ENCODE assay signal across 19 cellular contexts in genomic region chr1:229874609-229875008, GRCh38.
DNase-seq lines count a peak whose midpoint lies in the region; ATAC-seq and TF ChIP-seq lines count a peak whose summit lies in the region.
"Had no signal": no experiment of that assay in that cellular context is flagged by ENCODE, and none has a peak within 500 bp of the region (broad histone marks: within the 10 kb centered on the region; RNA-seq: fewer than 3 reads in every experiment).

No MANE protein-coding gene starts in this region.

- H2AFZ ChIP-seq in SK-N-SH (ENCODE audit: low read depth), result no peak overlapping the region

- no peak overlapping the region for H3K4me3 Mint-ChIP-seq in activated naive CD4-positive, alpha-beta T cell treated with anti-CD3 and anti-CD28 coated beads for 36 hours
- no peak overlapping the region for H3K4me3 Mint-ChIP-seq in stimulated activated effector memory CD8-positive, alpha-beta T cell treated with anti-CD3 and anti-CD28 coated beads, Interleukin-12 subunit alpha, Interleukin-12 subunit beta, amount 100 ng/mL, for 72 hours
- H3K4me3 Mint-ChIP-seq: activated naive CD8-positive, alpha-beta T cell treated with anti-CD3 and anti-CD28 coated beads, Interleukin-2, amount 10 ng/mL, durations not matched to agents 7 days and 5 days; natural killer cell treated with Interleukin-12 subunit alpha and Interleukin-12 subunit beta and Interleukin-15 and Interleukin-18, amount 100 ng/mL, for 72 hours; T-helper 2 cell treated with Interferon-gamma antibody and Interleukin-4, amounts not matched to agents 5 μg/mL and 100 μg/mL, for 36 hours had no signal

- H3K9me3 ChIP-seq in HEK293 (ENCODE audit: control insufficient read depth, insufficient read depth, low read depth, low read length), result no peaks in the 10 kb centered on the region
- no peaks in the 10 kb centered on the region for H3K9me3 ChIP-seq in heart right ventricle
- no peaks in the 10 kb centered on the region for H3K9me3 ChIP-seq in SK-N-SH
- H3K9me3 ChIP-seq: BLaER1, upper lobe of left lung had no signal

- no peak for TF ChIP-seq EP300 in SK-N-SH (IDR thresholded peaks at IDR 0.05; ENCODE audit: borderline replicate concordance in 1 of 2, low read depth in 1 of 2, low read length in 1 of 2)

- H3K79me2 ChIP-seq in SK-N-SH (ENCODE audit: insufficient read depth), result no peaks in the 10 kb centered on the region

- H3K36me3 ChIP-seq in HEK293 (ENCODE audit: control insufficient read depth in 2 of 2, insufficient read depth in 1 of 2, low read length in 2 of 2) (no peaks in the 10 kb centered on the region), heart right ventricle (no peaks in the 10 kb centered on the region), SK-N-SH (replicated peaks in 1 of 2; ENCODE audit: control insufficient read depth in 1 of 2, insufficient read depth in 2 of 2, low read length in 1 of 2) (no peaks in the 10 kb centered on the region)
- H3K36me3 ChIP-seq: BLaER1, upper lobe of left lung had no signal

- H3K4me2 ChIP-seq in SK-N-SH, result no peak overlapping the region
- H3K4me2 ChIP-seq: BLaER1 had no signal

- DNase-seq in activated naive CD4-positive, alpha-beta T cell treated with anti-CD3 and anti-CD28 coated beads for 36 hours, result peak; percentile 33
- DNase-seq in activated naive CD4-positive, alpha-beta T cell treated with anti-CD3 and anti-CD28 coated beads, Interleukin-2, amount 50 U/mL, for 16 hours, result no peak
- DNase-seq in amniotic epithelial cell (ENCODE audit: low read depth) (peak; percentile 13), heart right ventricle (no peak), NCI-H187 treated with DMSO at 0.1 percent for 48 hours (lab: John Stamatoyannopoulos, UW) (no peak), SK-N-SH (no peak)
- DNase-seq in stimulated activated effector memory CD8-positive, alpha-beta T cell treated with anti-CD3 and anti-CD28 coated beads, Interleukin-12 subunit alpha, Interleukin-12 subunit beta, amount 100 ng/mL, for 72 hours (ENCODE audit: low spot score in 2 of 2), result no peak
- DNase-seq: activated naive CD8-positive, alpha-beta T cell treated with anti-CD3 and anti-CD28 coated beads, Interleukin-2, amount 10 ng/mL, durations not matched to agents 7 days and 5 days; DMS153; NCI-H1417 treated with DMSO at 0.1 percent for 48 hours; NCI-H2107; NCI-H446; upper lobe of left lung had no signal

- H4K20me1 ChIP-seq in SK-N-SH (ENCODE audit: insufficient read depth), result no peaks in the 10 kb centered on the region
- H4K20me1 ChIP-seq: BLaER1 had no signal

- intact Hi-C loops in activated naive CD4-positive, alpha-beta T cell treated with anti-CD3 and anti-CD28 coated beads for 36 hours (cut with micrococcal nuclease), result no loop called here
- intact Hi-C loops in heart right ventricle (cut with DNase I), result no loop called here

- peak; percentile 48 for ATAC-seq in stimulated activated effector memory CD8-positive, alpha-beta T cell treated with anti-CD3 and anti-CD28 coated beads, Interleukin-12 subunit alpha, Interleukin-12 subunit beta, amount 100 ng/mL, for 72 hours
- ATAC-seq in heart right ventricle, result no peak
- ATAC-seq: natural killer cell treated with Interleukin-12 subunit alpha and Interleukin-12 subunit beta and Interleukin-15 and Interleukin-18, amount 100 ng/mL, for 72 hours; Right ventricle myocardium inferior had no signal

- H3K27ac Mint-ChIP-seq in activated naive CD4-positive, alpha-beta T cell treated with anti-CD3 and anti-CD28 coated beads for 36 hours, result no peak overlapping the region
- H3K27ac Mint-ChIP-seq in stimulated activated effector memory CD8-positive, alpha-beta T cell treated with anti-CD3 and anti-CD28 coated beads, Interleukin-12 subunit alpha, Interleukin-12 subunit beta, amount 100 ng/mL, for 72 hours, result no peak overlapping the region
- H3K27ac Mint-ChIP-seq: activated naive CD8-positive, alpha-beta T cell treated with anti-CD3 and anti-CD28 coated beads, Interleukin-2, amount 10 ng/mL, durations not matched to agents 7 days and 5 days; activated T-helper 2 cell treated with anti-CD3 and anti-CD28 coated beads, Interferon-gamma antibody, Interleukin-2, Interleukin-4, amounts not matched to agents 10 μg/mL and 5 μg/mL and 100 μg/mL, durations not matched to agents 14 hours and 24 hours and 36 hours; natural killer cell treated with Interleukin-12 subunit alpha and Interleukin-12 subunit beta and Interleukin-15 and Interleukin-18, amount 100 ng/mL, for 72 hours; T-helper 2 cell treated with Interferon-gamma antibody and Interleukin-4, amounts not matched to agents 5 μg/mL and 100 μg/mL, for 36 hours had no signal

- no peaks in the 10 kb centered on the region for H3K4me1 Mint-ChIP-seq in activated naive CD4-positive, alpha-beta T cell treated with anti-CD3 and anti-CD28 coated beads for 36 hours (ENCODE audit: low read depth)
- no peaks in the 10 kb centered on the region for H3K4me1 Mint-ChIP-seq in stimulated activated effector memory CD8-positive, alpha-beta T cell treated with anti-CD3 and anti-CD28 coated beads, Interleukin-12 subunit alpha, Interleukin-12 subunit beta, amount 100 ng/mL, for 72 hours
- H3K4me1 Mint-ChIP-seq: activated naive CD8-positive, alpha-beta T cell treated with anti-CD3 and anti-CD28 coated beads, Interleukin-2, amount 10 ng/mL, durations not matched to agents 7 days and 5 days had no signal

- no peak for TF ChIP-seq CTCF in HEK293 (tag by site-specific recombination; IDR thresholded peaks at IDR 0.05)
- no peak for TF ChIP-seq CTCF in heart right ventricle (IDR thresholded peaks at IDR 0.05)
- no peak for TF ChIP-seq CTCF in SK-N-SH (IDR thresholded peaks at IDR 0.05)

- H3K9me2 ChIP-seq in SK-N-SH, result no peaks in the 10 kb centered on the region

- no peak overlapping the region for H3K9ac ChIP-seq in SK-N-SH
- H3K9ac ChIP-seq: BLaER1 had no signal

- POLR2A ChIA-PET in HEK293 (lab: Yijun Ruan, JAX), result no interaction called here
- POLR2A ChIA-PET in SK-N-SH (lab: Yijun Ruan, JAX), result no interaction called here

- H3F3A ChIP-seq in SK-N-SH (replicated peaks; ENCODE audit: insufficient read depth), result no peaks in the 10 kb centered on the region

- no peak for TF ChIP-seq RAD21 in SK-N-SH (IDR thresholded peaks at IDR 0.05; ENCODE audit: low read length)

- CTCF ChIA-PET in activated naive CD4-positive, alpha-beta T cell treated with anti-CD3 and anti-CD28 coated beads for 36 hours (lab: Charles Lee), result no interaction called here
- CTCF ChIA-PET in HEK293 (lab: Yijun Ruan, JAX) (no interaction called here), SK-N-SH (lab: Yijun Ruan, JAX) (no interaction called here)

- no peak overlapping the region for H3K27ac ChIP-seq in HEK293 (ENCODE audit: extremely low read depth, low read depth, low read length)
- H3K27ac ChIP-seq in heart right ventricle, result no peak overlapping the region
- H3K27ac ChIP-seq in SK-N-SH (ENCODE audit: low read depth in 2 of 2, low read length in 1 of 2), result no peak overlapping the region
- H3K27ac ChIP-seq: BLaER1, upper lobe of left lung had no signal

- WGBS in heart right ventricle, 2 donors, result 86 to 87% methylated on average over 2 of the region's 2 CpGs
- WGBS in SK-N-SH (ENCODE audit: low lambda C conversion rate), result 56% methylated on average over 2 of the region's 2 CpGs

- H3K9me3 Mint-ChIP-seq in activated naive CD4-positive, alpha-beta T cell treated with anti-CD3 and anti-CD28 coated beads for 36 hours, result no peaks in the 10 kb centered on the region
- H3K9me3 Mint-ChIP-seq in stimulated activated effector memory CD8-positive, alpha-beta T cell treated with anti-CD3 and anti-CD28 coated beads, Interleukin-12 subunit alpha, Interleukin-12 subunit beta, amount 100 ng/mL, for 72 hours, result no peaks in the 10 kb centered on the region
- H3K9me3 Mint-ChIP-seq: activated naive CD8-positive, alpha-beta T cell treated with anti-CD3 and anti-CD28 coated beads, Interleukin-2, amount 10 ng/mL, durations not matched to agents 7 days and 5 days; activated T-helper 2 cell treated with anti-CD3 and anti-CD28 coated beads, Interferon-gamma antibody, Interleukin-2, Interleukin-4, amounts not matched to agents 10 μg/mL and 5 μg/mL and 100 μg/mL, durations not matched to agents 14 hours and 24 hours and 36 hours; natural killer cell treated with Interleukin-12 subunit alpha and Interleukin-12 subunit beta and Interleukin-15 and Interleukin-18, amount 100 ng/mL, for 72 hours; T-helper 2 cell treated with Interferon-gamma antibody and Interleukin-4, amounts not matched to agents 5 μg/mL and 100 μg/mL, for 36 hours had no signal

- H3K4me3 ChIP-seq in HEK293 (ENCODE audit: low read depth, low read length) (no peak overlapping the region), heart right ventricle (no peak overlapping the region), SK-N-SH (ENCODE audit: low read depth in 2 of 2, low read length in 1 of 2) (no peak overlapping the region)
- H3K4me3 ChIP-seq: BLaER1, upper lobe of left lung had no signal

- H3K27me3 Mint-ChIP-seq in activated naive CD4-positive, alpha-beta T cell treated with anti-CD3 and anti-CD28 coated beads for 36 hours (ENCODE audit: low read depth), result peaks cover 9% of the 10 kb centered on the region

- H3K4me1 ChIP-seq in HEK293 (ENCODE audit: control insufficient read depth, insufficient read depth, low read length) (peaks cover under 1% of the 10 kb centered on the region; the same call in 1 of the 2 replicates), heart right ventricle (peaks cover 0 to 6% (median 0%) of the 10 kb centered on the region in 9 donors), SK-N-SH (ENCODE audit: control insufficient read depth in 1 of 2, insufficient read depth in 2 of 2, low read depth in 1 of 2, low read length in 1 of 2) (no peaks in the 10 kb centered on the region)
- H3K4me1 ChIP-seq: BLaER1, upper lobe of left lung had no signal

- no peaks in the 10 kb centered on the region for H3K27me3 ChIP-seq in heart right ventricle
- H3K27me3 ChIP-seq in SK-N-SH (ENCODE audit: insufficient read depth), result no peaks in the 10 kb centered on the region
- H3K27me3 ChIP-seq: BLaER1, upper lobe of left lung had no signal

- H3K36me3 Mint-ChIP-seq in activated naive CD4-positive, alpha-beta T cell treated with anti-CD3 and anti-CD28 coated beads for 36 hours (ENCODE audit: low read depth), result no peaks in the 10 kb centered on the region
- H3K36me3 Mint-ChIP-seq in stimulated activated effector memory CD8-positive, alpha-beta T cell treated with anti-CD3 and anti-CD28 coated beads, Interleukin-12 subunit alpha, Interleukin-12 subunit beta, amount 100 ng/mL, for 72 hours, result no peaks in the 10 kb centered on the region
- H3K36me3 Mint-ChIP-seq: activated naive CD8-positive, alpha-beta T cell treated with anti-CD3 and anti-CD28 coated beads, Interleukin-2, amount 10 ng/mL, durations not matched to agents 7 days and 5 days; natural killer cell treated with Interleukin-12 subunit alpha and Interleukin-12 subunit beta and Interleukin-15 and Interleukin-18, amount 100 ng/mL, for 72 hours had no signal

TF ChIP-seq in HEK293, 187 proteins besides CTCF, POLR2A, EP300 and RAD21 (continues in another document):
- TF ChIP-seq ZNF10 (tag by site-specific recombination; IDR thresholded peaks at IDR 0.05) (peak; percentile 14; the same call in 1 of the 2 replicates), ZNF174 (tag by site-specific recombination; IDR thresholded peaks at IDR 0.05) (no peak)

TF ChIP-seq in SK-N-SH, 30 proteins besides CTCF, POLR2A, EP300 and RAD21 (continues in another document):
- TF ChIP-seq RFX5 (IDR thresholded peaks at IDR 0.05; ENCODE audit: low read length) (no peak), GABPA (IDR thresholded peaks at IDR 0.05; ENCODE audit: low read depth) (no peak), RCOR1 (IDR thresholded peaks at IDR 0.05; ENCODE audit: low read length) (no peak), GATA2 (CRISPR knock-in tag; IDR thresholded peaks at IDR 0.05) (no peak)

Comparison
In these comparisons a context has a peak if more than half of its experiments do, and no peak if none do; other contexts are left out.
1. DNase-seq: peak in activated naive CD4-positive, alpha-beta T cell treated with anti-CD3 and anti-CD28 coated beads for 36 hours (single experiment) and amniotic epithelial cell (single experiment); none in activated naive CD4-positive, alpha-beta T cell treated with anti-CD3 and anti-CD28 coated beads, Interleukin-2, amount 50 U/mL, for 16 hours (single experiment), stimulated activated effector memory CD8-positive, alpha-beta T cell treated with anti-CD3 and anti-CD28 coated beads, Interleukin-12 subunit alpha, Interleukin-12 subunit beta, amount 100 ng/mL, for 72 hours (0 of 2), heart right ventricle (0 of 2), NCI-H187 treated with DMSO at 0.1 percent for 48 hours (single experiment) and SK-N-SH (single experiment).